Comparison of ENCODE assay signal across 21 cellular contexts in the genomic region with DNA sequence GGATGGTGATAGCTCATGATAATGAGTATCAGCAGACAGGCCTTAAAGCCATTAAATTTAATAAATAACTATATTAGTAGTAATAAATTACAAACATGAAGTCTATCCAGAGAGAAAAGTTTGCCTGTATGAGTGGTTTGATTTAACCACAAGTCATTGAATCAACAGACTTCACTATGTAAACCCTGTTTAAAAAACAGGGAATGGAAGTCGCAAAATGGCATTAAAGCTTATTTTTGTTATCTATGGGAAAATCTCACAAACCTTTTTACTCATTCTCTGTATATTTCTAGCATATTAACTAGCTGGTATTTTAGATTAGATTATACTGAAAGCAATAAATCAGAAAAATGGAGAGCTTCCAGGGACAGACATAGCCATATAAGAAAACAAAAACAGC. TPM values are rescaled to one million over a fixed set of nuclear protein-coding genes. Genes with fewer than 3 reads are reported as not detected.
A peak's percentile ranks its signal among the peaks of the same experiment; 100 is the strongest.
DNase-seq lines count a peak whose midpoint lies in the region; ATAC-seq and TF ChIP-seq lines count a peak whose summit lies in the region.
"Had no signal": no experiment of that assay in that cellular context is flagged by ENCODE, and none has a peak within 500 bp of the region (broad histone marks: within the 10 kb centered on the region; RNA-seq: fewer than 3 reads in every experiment).

No MANE protein-coding gene starts in this region.

- no peak overlapping the region for H3K4me3 ChIP-seq in AG09309 (ENCODE audit: control insufficient read depth, low read depth, low read length)
- H3K4me3 ChIP-seq in PC-3 (ENCODE audit: low read length): no peak overlapping the region
- H3K4me3 ChIP-seq in fibroblast of the aortic adventitia (ENCODE audit: low read depth, low read length): no peak overlapping the region
- no peak overlapping the region for H3K4me3 ChIP-seq in spleen
- H3K4me3 ChIP-seq: A549, GM12878, GM23338 had no signal

- 96 to 100% (median 98%) methylated on average over 1 of the region's 1 CpG for WGBS in spleen, 5 donors

- TF ChIP-seq POLR2A in spleen (IDR thresholded peaks at IDR 0.05): no peak

- H3K27me3 ChIP-seq in PC-3 (ENCODE audit: low read length) (no peaks in the 10 kb centered on the region), spleen (replicated peaks in 1 of 7) (no peaks in the 10 kb centered on the region)

- no peak overlapping the region for H3K9ac ChIP-seq in PC-3 (ENCODE audit: low read length)

- CTCF ChIA-PET in PC-3 (lab: Charles Lee): no interaction called here

- no peaks in the 10 kb centered on the region for H3F3A ChIP-seq in PC-3 (ENCODE audit: low read length, unreplicated experiment)

- H3K4me1 ChIP-seq in PC-3 (ENCODE audit: insufficient read depth, low read length) (no peaks in the 10 kb centered on the region), spleen (no peaks in the 10 kb centered on the region)
- H3K4me1 ChIP-seq: A549 had no signal

- BruUV-seq in PC-3 (replicated peaks; lab: Mats Ljungman, UMichigan): no TSS peak

- no peaks in the 10 kb centered on the region for H3K9me3 ChIP-seq in PC-3 (ENCODE audit: low read length)
- no peaks in the 10 kb centered on the region for H3K9me3 ChIP-seq in spleen
- H3K9me3 ChIP-seq: A549 had no signal

- POLR2A ChIA-PET in PC-3 (lab: Charles Lee; ENCODE audit: unreplicated experiment): no interaction called here

- DNase-seq in AG09309 (ENCODE audit: low read depth) (peak; percentile 27), PC-3 (no peak), fibroblast of the aortic adventitia (ENCODE audit: low read depth) (peak; percentile 47), UCSD-AML1 (lab: John Stamatoyannopoulos, UW; ENCODE audit: unreplicated experiment) (no peak), GM03348 (ENCODE audit: low spot score) (no peak), left lobe of liver (ENCODE audit: low spot score) (no peak), spleen (no peak)
- DNase-seq: 8988T; ACHN; C1 segment of cervical spinal cord; Calu3; CD4-positive, alpha-beta memory T cell; COR-L47; DMS53; DMS79 treated with DMSO at 0.1 percent for 48 hours; H9 had no signal

- H3K9me2 ChIP-seq in PC-3 (replicated peaks; ENCODE audit: low read length): no peaks in the 10 kb centered on the region

- TF ChIP-seq CTCF in AG09309 (IDR thresholded peaks at IDR 0.05; ENCODE audit: control insufficient read depth, insufficient read depth, low read depth, low read length, missing control alignments) (no peak), PC-3 (conservative IDR thresholded peaks at IDR 0.05; ENCODE audit: low read depth, low read length) (no peak), fibroblast of the aortic adventitia (IDR thresholded peaks at IDR 0.05; ENCODE audit: insufficient read depth, low read length) (no peak), spleen (IDR thresholded peaks at IDR 0.05 in 8 of 11, conservative IDR thresholded peaks at IDR 0.05 in 3 of 11) (no peak)

- no peak overlapping the region for H3K27ac ChIP-seq in PC-3 (ENCODE audit: low read length)
- no peak overlapping the region for H3K27ac ChIP-seq in spleen
- H3K27ac ChIP-seq: A549 had no signal

- no peaks in the 10 kb centered on the region for H3K79me2 ChIP-seq in PC-3 (ENCODE audit: low read length)

- H4K20me1 ChIP-seq in PC-3 (ENCODE audit: low read length): no peaks in the 10 kb centered on the region

- intact Hi-C loops in PC-3 (cut with micrococcal nuclease) (loop anchor here (5.0 kb wide), 1 partner anchor 45 kb away; the partner anchor contains the start of genes SASS6 and TRMT13), spleen (cut with DNase I; ENCODE audit: low total_unique reads) (no loop called here)

- no peak overlapping the region for H3K4me2 ChIP-seq in PC-3 (ENCODE audit: low read length)
- H3K4me2 ChIP-seq: A549, GM23338 had no signal

- peak; percentile 58 for ATAC-seq in PC-3
- peak; percentile 88 for ATAC-seq in SK-N-SH treated with all-trans-retinoic acid at 6 μM for 48 hours
- ATAC-seq in left lobe of liver: no peak
- ATAC-seq: A549, GM12878, GM23338, HCT116 had no signal

- H3K36me3 ChIP-seq in PC-3 (ENCODE audit: low read depth, low read length): peaks cover 31% of the 10 kb centered on the region
- peaks cover 0 to 61% (median 23%) of the 10 kb centered on the region in 6 donors for H3K36me3 ChIP-seq in spleen

- H2AFZ ChIP-seq in PC-3 (ENCODE audit: low read length): no peak overlapping the region
- H2AFZ ChIP-seq: GM23338 had no signal

TF ChIP-seq in SK-N-SH treated with all-trans-retinoic acid at 6 μM for 48 hours, 23 proteins besides CTCF, POLR2A, EP300 and RAD21:
- peak; percentile 56; the same call in 1 of the 2 replicates for TF ChIP-seq ZC3H10 (CRISPR knock-in tag; IDR thresholded peaks at IDR 0.05)
- no peak for TF ChIP-seq TOX (CRISPR knock-in tag; IDR thresholded peaks at IDR 0.05; ENCODE audit: borderline replicate concordance)
- TF ChIP-seq ZFP30 (CRISPR knock-in tag; IDR thresholded peaks at IDR 0.05): no peak
- peak; percentile 86 for TF ChIP-seq ISL1 (CRISPR knock-in tag; IDR thresholded peaks at IDR 0.05)

RNA-seq across cellular contexts. Expression of gene SASS6, which starts 45.3 kb away (rescaled TPM):
- total RNA-seq in PC-3 (2014; rRNA removed): 9.0 and 9.2 TPM in 2 replicates
- 0.74 and 9.5 TPM in 2 replicates for total RNA-seq in fibroblast of the aortic adventitia (ENCODE audit: low replicate concordance)
- total RNA-seq in left lobe of liver: 0.88 TPM
- total RNA-seq in spleen: 1 to 10 TPM; 3.7 to 9.2 (median 4.6) TPM
- 1 to 10 TPM; 2.7 to 3.1 (median 2.8) TPM for polyA plus RNA-seq in spleen

RNA-seq across cellular contexts. Expression of gene TRMT13, which starts 45.6 kb away (rescaled TPM):
- total RNA-seq in PC-3 (2014; rRNA removed) (6.7 and 9.4 TPM in 2 replicates), fibroblast of the aortic adventitia (ENCODE audit: low replicate concordance) (7.0 and 15.0 TPM in 2 replicates), left lobe of liver (4.9 TPM), spleen (10 to 100 TPM; 20.9 to 37.6 (median 27.9) TPM)
- 10 to 100 TPM; 14.0 to 15.0 (median 14.3) TPM for polyA plus RNA-seq in spleen

Comparison
In these comparisons a context has a peak if more than half of its experiments do, and no peak if none do; other contexts are left out.
1. DNase-seq: peak in AG09309 (single experiment) and fibroblast of the aortic adventitia (single experiment); none in PC-3 (single experiment), UCSD-AML1 (single experiment), GM03348 (single experiment), left lobe of liver (single experiment) and spleen (single experiment).